ENCODE assay signal across 9 cellular contexts in the genomic region with DNA sequence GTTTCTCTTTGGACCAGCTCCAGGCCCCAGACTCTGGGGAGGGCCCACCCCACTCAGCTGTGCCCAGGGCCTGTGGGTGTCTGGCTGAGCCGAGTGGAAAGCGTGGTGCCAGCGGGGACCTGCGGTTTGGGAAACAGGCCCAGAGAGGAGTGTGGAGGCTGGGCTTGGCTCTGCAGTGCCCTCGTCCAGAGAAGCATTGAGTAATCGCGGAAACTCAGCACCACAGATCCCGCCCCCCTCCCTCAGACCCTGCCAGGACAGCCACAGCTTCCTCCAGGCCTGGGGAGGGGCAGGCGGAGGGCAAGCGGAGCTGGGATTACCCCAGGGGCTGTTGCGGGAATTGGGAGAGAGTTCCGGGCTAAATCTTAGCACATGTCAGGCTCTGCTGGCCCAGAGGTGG. TPM values are rescaled to one million over a fixed set of nuclear protein-coding genes. Genes with fewer than 3 reads are reported as not detected.
DNase-seq lines count a peak whose midpoint lies in the region; ATAC-seq, FAIRE-seq and TF ChIP-seq lines count a peak whose summit lies in the region.
"Had no signal": no experiment of that assay in that cellular context is flagged by ENCODE, and none has a peak within 500 bp of the region (broad histone marks: within the 10 kb centered on the region; RNA-seq: fewer than 3 reads in every experiment).

No MANE protein-coding gene starts in this region.

- no peak overlapping the region for H3K4me3 Mint-ChIP-seq in WTC11

- TF ChIP-seq CTCF in HEK293 (tag by site-specific recombination; IDR thresholded peaks at IDR 0.05) (no peak), WTC11 (IDR thresholded peaks at IDR 0.05) (no peak), psoas muscle (IDR thresholded peaks at IDR 0.05) (no peak), D721Med (IDR thresholded peaks at IDR 0.05; ENCODE audit: insufficient read depth, missing control alignments) (no peak)

- 1 to 5% (median 4%) methylated on average over 12 of the region's 12 CpGs for WGBS in psoas muscle, 3 donors

- ATAC-seq in WTC11, result peak; percentile 41
- ATAC-seq in Right ventricle myocardium inferior, result peak; percentile 92
- ATAC-seq in psoas muscle, result peak; percentile 82 to 90 (median 86)

- FAIRE-seq in D721Med (lab: Jason Lieb, UNC), result no peak

- POLR2A ChIA-PET in HEK293 (lab: Yijun Ruan, JAX), result interaction anchor here (1.2 kb wide), 1 partner anchor 51 kb away, joined by 5 read pairs; a partner anchor contains a TSS
- POLR2A ChIA-PET in WTC11 (lab: Charles Lee), result interaction anchor here (1.2 kb wide), 1 partner anchor 10 kb away, joined by 8 read pairs; no protein-coding TSS in a partner anchor

- intact Hi-C loops in Right ventricle myocardium inferior (cut with DNase I), result no loop called here
- intact Hi-C loops in psoas muscle (cut with DNase I), result loop anchor here in 1 of 2 donors (5.0 kb wide), 1 partner anchor 70 kb away; a partner anchor contains a TSS

- H3K4me1 Mint-ChIP-seq in WTC11, result peaks cover 29% of the 10 kb centered on the region

- no peaks in the 10 kb centered on the region for H3K27me3 Mint-ChIP-seq in WTC11 (ENCODE audit: low read depth)

- H3K4me1 ChIP-seq in HEK293 (ENCODE audit: control insufficient read depth, insufficient read depth, low read length) (no peaks in the 10 kb centered on the region; the same call in 1 of the 2 replicates), psoas muscle (peaks cover 41% of the 10 kb centered on the region)

- H3K9me3 Mint-ChIP-seq in WTC11, result no peaks in the 10 kb centered on the region

- DNase-seq in WTC11 (ENCODE audit: low spot score), result no peak
- peak; percentile 93 for DNase-seq in Right ventricle myocardium inferior (ENCODE audit: missing footprints)
- peak; percentile 93 to 95 for DNase-seq in psoas muscle
- DNase-seq in D721Med (ENCODE audit: insufficient read length, low spot score), result no peak
- no peak for DNase-seq in NCI-H2107 (lab: John Stamatoyannopoulos, UW)
- no peak for DNase-seq in NK-92 (lab: John Stamatoyannopoulos, UW; ENCODE audit: unreplicated experiment)
- DNase-seq in NCI-H2081 (lab: John Stamatoyannopoulos, UW), result no peak

- CTCF ChIA-PET in HEK293 (lab: Yijun Ruan, JAX) (interaction anchor here (0.9 to 2.1 kb wide), 5 partner anchors 10 to 71 kb away, joined by 3 to 9 read pairs (median 5); a partner anchor contains a TSS), WTC11 (lab: Charles Lee) (interaction anchor here (0.7 to 7.9 kb wide), 4 partner anchors 9 to 139 kb away, joined by 3 to 240 read pairs (median 68); a partner anchor contains a TSS)

- H3K27ac ChIP-seq in HEK293 (ENCODE audit: extremely low read depth, low read depth, low read length) (no peak overlapping the region), psoas muscle (peak overlapping the region; percentile 95)
- H3K27ac ChIP-seq: VCaP had no signal

- no peaks in the 10 kb centered on the region for H3K36me3 Mint-ChIP-seq in WTC11

- H3K9me3 ChIP-seq in HEK293 (ENCODE audit: control insufficient read depth, insufficient read depth, low read depth, low read length) (no peaks in the 10 kb centered on the region), psoas muscle (no peaks in the 10 kb centered on the region)

- H3K4me3 ChIP-seq in HEK293 (ENCODE audit: low read depth, low read length) (no peak overlapping the region), psoas muscle (peak overlapping the region; percentile 11)

- H3K27ac Mint-ChIP-seq in WTC11, result peak overlapping the region; percentile 83; the same call in 1 of the 2 replicates

- H3K36me3 ChIP-seq in HEK293 (ENCODE audit: control insufficient read depth in 2 of 2, insufficient read depth in 1 of 2, low read length in 2 of 2), result no peaks in the 10 kb centered on the region
- H3K36me3 ChIP-seq in psoas muscle (ENCODE audit: insufficient read depth in 1 of 2, low read depth in 1 of 2), result peaks cover 0 to 6% of the 10 kb centered on the region in 2 donors

- no peaks in the 10 kb centered on the region for H3K27me3 ChIP-seq in psoas muscle (ENCODE audit: insufficient read depth in 3 of 3, low read length in 2 of 3)

TF ChIP-seq in HEK293, 187 proteins besides CTCF, POLR2A, EP300 and RAD21 (continues in another document):
- no peak for TF ChIP-seq ZNF19 (tag by site-specific recombination; IDR thresholded peaks at IDR 0.05; ENCODE audit: low read depth)
- TF ChIP-seq ZFHX2 (tag by site-specific recombination; conservative IDR thresholded peaks at IDR 0.05), result no peak
- TF ChIP-seq ZXDB (tag by site-specific recombination; IDR thresholded peaks at IDR 0.05), result no peak
- peak; percentile 35; the same call in 1 of the 2 replicates for TF ChIP-seq ZBTB8A (tag by site-specific recombination; IDR thresholded peaks at IDR 0.05)
- TF ChIP-seq, protein P1, sequence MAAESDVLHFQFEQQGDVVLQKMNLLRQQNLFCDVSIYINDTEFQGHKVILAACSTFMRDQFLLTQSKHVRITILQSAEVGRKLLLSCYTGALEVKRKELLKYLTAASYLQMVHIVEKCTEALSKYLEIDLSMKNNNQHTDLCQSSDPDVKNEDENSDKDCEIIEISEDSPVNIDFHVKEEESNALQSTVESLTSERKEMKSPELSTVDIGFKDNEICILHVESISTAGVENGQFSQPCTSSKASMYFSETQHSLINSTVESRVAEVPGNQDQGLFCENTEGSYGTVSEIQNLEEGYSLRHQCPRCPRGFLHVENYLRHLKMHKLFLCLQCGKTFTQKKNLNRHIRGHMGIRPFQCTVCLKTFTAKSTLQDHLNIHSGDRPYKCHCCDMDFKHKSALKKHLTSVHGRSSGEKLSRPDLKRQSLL (tag by site-specific recombination; IDR thresholded peaks at IDR 0.05), result no peak
- TF ChIP-seq, protein P2, sequence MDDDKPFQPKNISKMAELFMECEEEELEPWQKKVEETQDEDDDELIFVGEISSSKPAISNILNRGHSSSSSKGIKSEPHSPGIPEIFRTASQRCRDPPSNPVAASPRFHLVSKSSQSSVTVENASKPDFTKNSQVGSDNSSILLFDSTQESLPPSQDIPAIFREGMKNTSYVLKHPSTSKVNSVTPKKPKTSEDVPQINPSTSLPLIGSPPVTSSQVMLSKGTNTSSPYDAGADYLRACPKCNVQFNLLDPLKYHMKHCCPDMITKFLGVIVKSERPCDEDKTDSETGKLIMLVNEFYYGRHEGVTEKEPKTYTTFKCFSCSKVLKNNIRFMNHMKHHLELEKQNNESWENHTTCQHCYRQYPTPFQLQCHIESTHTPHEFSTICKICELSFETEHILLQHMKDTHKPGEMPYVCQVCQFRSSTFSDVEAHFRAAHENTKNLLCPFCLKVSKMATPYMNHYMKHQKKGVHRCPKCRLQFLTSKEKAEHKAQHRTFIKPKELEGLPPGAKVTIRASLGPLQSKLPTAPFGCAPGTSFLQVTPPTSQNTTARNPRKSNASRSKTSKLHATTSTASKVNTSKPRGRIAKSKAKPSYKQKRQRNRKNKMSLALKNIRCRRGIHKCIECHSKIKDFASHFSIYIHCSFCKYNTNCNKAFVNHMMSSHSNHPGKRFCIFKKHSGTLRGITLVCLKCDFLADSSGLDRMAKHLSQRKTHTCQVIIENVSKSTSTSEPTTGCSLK (tag by site-specific recombination; IDR thresholded peaks at IDR 0.05), result no peak
- 0 out of 2 replicates have a peak, but pooled peaks have one; percentile 16 for TF ChIP-seq ZNF341 (tag by site-specific recombination; IDR thresholded peaks at IDR 0.05; ENCODE audit: low read depth)

TF ChIP-seq in WTC11, 78 proteins besides CTCF, POLR2A, EP300 and RAD21:
- TF ChIP-seq ZNF138 (CRISPR knock-in tag; conservative IDR thresholded peaks at IDR 0.05) (0 out of 2 replicates have a peak, but pooled peaks have one; percentile 46), NFYB (CRISPR knock-in tag; conservative IDR thresholded peaks at IDR 0.05; ENCODE audit: low read depth) (no peak)

RNA-seq across cellular contexts. Expression of a gene that starts 14.6 kb away (rescaled TPM):
- total RNA-seq in WTC11 (2021) (58.3 to 68.4 TPM (median 60.2 TPM) in 3 replicates), Right ventricle myocardium inferior (52.9 TPM), psoas muscle (10 to 100 TPM; 23.7 to 45.0 (median 43.5) TPM)
- 10 to 100 TPM; 23.7 to 43.8 (median 40.0) TPM for polyA plus RNA-seq in psoas muscle

RNA-seq across cellular contexts. Expression of a gene that starts 51.4 kb away (rescaled TPM):
- total RNA-seq in WTC11 (2021), result 10.3 to 11.6 TPM (median 11.0 TPM) in 3 replicates
- 5.5 TPM for total RNA-seq in Right ventricle myocardium inferior
- total RNA-seq in psoas muscle, result 10 to 100 TPM; 10.1 to 70.5 (median 30.0) TPM
- polyA plus RNA-seq in psoas muscle, result 10 to 100 TPM in 2 of 3 donors, 1 to 10 TPM in 1; 9.5 to 21.7 (median 19.0) TPM

Comparison
In these comparisons a context has a peak if more than half of its experiments do, and no peak if none do; other contexts are left out.
1. ATAC-seq: peak in every context shown above with its lines; median percentile 92 in Right ventricle myocardium inferior; 86 in psoas muscle; 41 in WTC11.
2. DNase-seq: peak in Right ventricle myocardium inferior (single experiment) and psoas muscle (2 of 2); none in WTC11 (single experiment), D721Med (single experiment), NCI-H2107 (single experiment), NK-92 (single experiment) and NCI-H2081 (0 of 2).